9 cellular contexts compared by ENCODE assay signal in the genomic region with DNA sequence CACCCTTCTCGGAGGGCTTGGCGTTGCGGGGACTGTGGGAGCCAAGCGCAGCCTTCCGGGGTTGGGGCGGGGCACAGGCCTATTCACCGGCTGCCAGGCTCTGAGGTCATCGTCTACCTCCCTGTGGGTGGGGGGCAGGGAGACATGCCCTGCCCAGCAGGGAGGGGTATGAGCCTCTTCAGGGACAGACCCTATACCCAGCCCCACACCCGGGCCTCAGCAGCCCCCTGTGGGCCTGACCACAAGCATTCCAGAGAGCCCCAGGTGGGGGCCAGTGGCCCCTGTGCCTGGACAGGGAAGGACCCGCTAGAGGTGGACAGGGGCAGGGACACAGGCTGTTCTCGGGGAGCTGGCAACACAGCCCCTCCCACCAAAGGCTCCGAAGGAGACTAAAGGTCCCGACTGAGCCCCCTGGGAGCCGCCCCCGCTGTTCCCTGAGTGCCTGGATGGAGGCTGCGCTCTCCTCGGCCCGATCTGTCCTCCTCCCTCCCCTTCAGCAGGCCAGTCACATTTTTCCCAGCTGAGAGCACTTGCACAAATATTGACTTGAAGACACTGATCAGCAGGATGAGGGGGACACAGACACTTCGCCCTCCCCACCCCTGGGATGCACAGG. TPM values are rescaled to one million over a fixed set of nuclear protein-coding genes. Genes with fewer than 3 reads are reported as not detected.
DNase-seq lines count a peak whose midpoint lies in the region; ATAC-seq and TF ChIP-seq lines count a peak whose summit lies in the region.
"Had no signal": no experiment of that assay in that cellular context is flagged by ENCODE, and none has a peak within 500 bp of the region (broad histone marks: within the 10 kb centered on the region; RNA-seq: fewer than 3 reads in every experiment).

No MANE protein-coding gene starts in this region.

- peaks cover 13 to 30% of the 10 kb centered on the region in 2 donors for H3K4me1 ChIP-seq in mucosa of rectum (ENCODE audit: control insufficient read depth in 2 of 2, insufficient read depth in 2 of 2, low read length in 2 of 2)
- H3K4me1 ChIP-seq in uterus, result peaks cover 7 to 30% of the 10 kb centered on the region in 2 donors
- H3K4me1 ChIP-seq in A673 (ENCODE audit: insufficient read depth, low read length, poor library complexity, severe bottlenecking), result no peaks in the 10 kb centered on the region

- H3K9me3 ChIP-seq in mucosa of rectum (ENCODE audit: control insufficient read depth in 2 of 2, low read length in 2 of 2) (no peaks in the 10 kb centered on the region), uterus (no peaks in the 10 kb centered on the region), A673 (ENCODE audit: low read depth, low read length, poor library complexity, severe bottlenecking) (no peaks in the 10 kb centered on the region)

- no peak overlapping the region for H3K9ac ChIP-seq in mucosa of rectum (ENCODE audit: low read depth in 1 of 2, low read length in 2 of 2)

- DNase-seq in NCI-H82 (lab: John Stamatoyannopoulos, UW), result peak; percentile 66
- no peak for DNase-seq in NCI-H82 treated with DMSO at 0.1 percent for 48 hours (lab: John Stamatoyannopoulos, UW; ENCODE audit: unreplicated experiment)
- DNase-seq in epithelial cell of esophagus (ENCODE audit: low read depth), result peak; percentile 61
- DNase-seq in uterus, result peak; percentile 71 to 78
- DNase-seq in A673 (ENCODE audit: low spot score), result no peak
- no peak for DNase-seq in Kasumi-1 (lab: John Stamatoyannopoulos, UW)
- DNase-seq: NCI-H1436 had no signal

- no peak for ATAC-seq in GM19035 (IDR thresholded peaks at IDR 0.05; ENCODE audit: unreplicated experiment)

- H3K36me3 ChIP-seq in mucosa of rectum (ENCODE audit: control insufficient read depth in 2 of 2, insufficient read depth in 2 of 2, low read length in 2 of 2), result no peaks in the 10 kb centered on the region
- no peaks in the 10 kb centered on the region for H3K36me3 ChIP-seq in uterus
- H3K36me3 ChIP-seq in A673 (ENCODE audit: insufficient read depth, low read length, poor library complexity, severe bottlenecking), result no peaks in the 10 kb centered on the region

- no TSS peak for BruUV-seq in A673 (replicated peaks; lab: Mats Ljungman, UMichigan)

- peak overlapping the region; percentile 20 for H3K4me3 ChIP-seq in epithelial cell of esophagus (ENCODE audit: low read length)
- H3K4me3 ChIP-seq in mucosa of rectum (ENCODE audit: low read length in 2 of 2), result no peak overlapping the region
- H3K4me3 ChIP-seq in uterus, result peak overlapping the region in 1 of 2 donors; percentile 5
- no peak overlapping the region for H3K4me3 ChIP-seq in A673 (ENCODE audit: low read depth, low read length, poor library complexity, severe bottlenecking)

- intact Hi-C loops in uterus (cut with DNase I; ENCODE audit: low total_unique reads) (no loop called here), A673 (cut with micrococcal nuclease; ENCODE audit: unreplicated experiment) (no loop called here)

- TF ChIP-seq CTCF in epithelial cell of esophagus (IDR thresholded peaks at IDR 0.05; ENCODE audit: insufficient read depth, low read depth, low read length, missing control alignments) (no peak), uterus (IDR thresholded peaks at IDR 0.05) (no peak), A673 (conservative IDR thresholded peaks at IDR 0.05; ENCODE audit: low read depth, low read length) (no peak)

- peak overlapping the region; percentile 47 to 68 for H3K27ac ChIP-seq in mucosa of rectum (ENCODE audit: low read depth in 2 of 2, low read length in 2 of 2)
- peak overlapping the region; percentile 91 to 92 for H3K27ac ChIP-seq in uterus
- H3K27ac ChIP-seq in A673 (ENCODE audit: low read depth, low read length, poor library complexity, severe bottlenecking), result no peak overlapping the region

- H3K27me3 ChIP-seq in mucosa of rectum (ENCODE audit: control insufficient read depth in 2 of 2, insufficient read depth in 2 of 2, low read length in 2 of 2), result no peaks in the 10 kb centered on the region
- no peaks in the 10 kb centered on the region for H3K27me3 ChIP-seq in uterus
- H3K27me3 ChIP-seq in A673 (replicated peaks; ENCODE audit: insufficient read depth, low read depth, low read length, poor library complexity), result no peaks in the 10 kb centered on the region

- CTCF ChIA-PET in A673 (lab: Charles Lee), result no interaction called here

- POLR2A ChIA-PET in A673 (lab: Charles Lee; ENCODE audit: low non-redundant PET), result no interaction called here

- no peak for TF ChIP-seq POLR2A in uterus (IDR thresholded peaks at IDR 0.05)

RNA-seq across cellular contexts. Expression of gene LAMA5, which starts 11.5 kb away (rescaled TPM):
- total RNA-seq in uterus (100 to 1,000 TPM in 2 of 4 donors, 10 to 100 TPM in 2; 50.6 to 375 (median 90.8) TPM), A673 (2021) (4.2 and 13.2 TPM in 2 replicates)

RNA-seq across cellular contexts. Expression of gene RPS21, which starts 31.3 kb away (rescaled TPM):
- total RNA-seq in uterus (over 10,000 TPM in 1 of 4 donors, 1,000 to 10,000 TPM in 3; 1,151 to 14,756 (median 1,928) TPM), A673 (2021) (1,502 and 1,506 TPM in 2 replicates)

RNA-seq across cellular contexts. Expression of gene CABLES2, which starts 51.5 kb away (rescaled TPM):
- total RNA-seq in uterus, result 10 to 100 TPM in 1 of 4 donors, 1 to 10 TPM in 2, under 1 TPM in 1; 0.29 to 10.6 (median 2.6) TPM
- total RNA-seq in A673 (2021), result 11.8 and 14.1 TPM in 2 replicates

RNA-seq across cellular contexts. Expression of gene ADRM1, which starts 52.8 kb away (rescaled TPM):
- total RNA-seq in uterus (10 to 100 TPM; 42.9 to 82.7 (median 60.9) TPM), A673 (2021) (218 and 252 TPM in 2 replicates)

Comparison
In these comparisons a context has a peak if more than half of its experiments do, and no peak if none do; other contexts are left out.
1. DNase-seq: peak in NCI-H82 (single experiment), epithelial cell of esophagus (single experiment) and uterus (2 of 2); none in NCI-H82 treated with DMSO at 0.1 percent for 48 hours (single experiment), A673 (single experiment) and Kasumi-1 (0 of 2).